ENCODE assay signal across 15 cellular contexts in the genomic region with DNA sequence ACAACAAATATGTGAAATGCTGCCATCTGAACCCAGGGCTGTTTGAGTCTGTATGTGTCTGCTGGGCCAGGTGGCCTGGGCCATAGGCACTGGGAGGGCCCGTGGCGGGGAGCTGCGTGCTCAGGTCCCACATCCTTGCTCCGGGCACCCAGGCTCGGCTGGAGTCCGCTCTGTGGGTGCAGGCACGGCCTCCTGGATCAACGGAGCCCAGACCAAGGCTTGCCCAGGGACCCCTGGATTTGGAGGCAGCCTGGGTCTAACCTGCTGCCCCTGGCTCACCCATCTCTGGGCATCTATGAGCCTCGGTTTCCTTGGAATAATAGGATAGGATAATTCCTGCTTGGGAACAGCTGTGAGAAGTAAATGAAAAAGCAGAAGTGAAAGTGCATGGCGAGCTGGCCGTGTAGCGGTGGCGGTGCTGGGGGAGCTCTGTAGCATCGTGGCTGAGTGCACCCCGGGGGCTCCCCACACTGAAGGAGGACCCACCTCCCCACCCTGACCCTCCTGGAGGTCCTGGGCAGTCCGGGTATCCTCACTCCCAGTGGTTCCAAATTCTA. TPM values are rescaled to one million over a fixed set of nuclear protein-coding genes. Genes with fewer than 3 reads are reported as not detected.
DNase-seq lines count a peak whose midpoint lies in the region; ATAC-seq and TF ChIP-seq lines count a peak whose summit lies in the region.
"Had no signal": no experiment of that assay in that cellular context is flagged by ENCODE, and none has a peak within 500 bp of the region (broad histone marks: within the 10 kb centered on the region; RNA-seq: fewer than 3 reads in every experiment).

No MANE protein-coding gene starts in this region.

- peak overlapping the region; percentile 52 for H3K27ac Mint-ChIP-seq in stimulated activated naive CD8-positive, alpha-beta T cell treated with anti-CD3 and anti-CD28 coated beads, Interleukin-15, Interleukin-2, amounts not matched to agents 100 ng/mL and 50 ng/mL, for 24 hours

- no peaks in the 10 kb centered on the region for H3K9me3 ChIP-seq in hepatocyte (ENCODE audit: low read depth)
- H3K9me3 ChIP-seq: heart left ventricle, ovary had no signal

- no peak overlapping the region for H3K4me3 ChIP-seq in hepatocyte
- H3K4me3 ChIP-seq: heart left ventricle, ovary had no signal

- H3K9me3 Mint-ChIP-seq in stimulated activated naive CD8-positive, alpha-beta T cell treated with anti-CD3 and anti-CD28 coated beads, Interleukin-15, Interleukin-2, amounts not matched to agents 100 ng/mL and 50 ng/mL, for 24 hours, result no peaks in the 10 kb centered on the region

- 91% methylated on average over 16 of the region's 16 CpGs for WGBS in hepatocyte (ENCODE audit: low lambda C conversion rate, missing lambda C conversion rate)

- H3K9me2 ChIP-seq in hepatocyte (replicated peaks; ENCODE audit: insufficient read depth), result no peaks in the 10 kb centered on the region

- H3K27ac ChIP-seq in hepatocyte, result peak overlapping the region; percentile 99
- H3K27ac ChIP-seq: brain microvascular endothelial cell, heart left ventricle, ovary had no signal

- no peak for TF ChIP-seq CTCF in hepatocyte (IDR thresholded peaks at IDR 0.05; ENCODE audit: poor library complexity)

- peak overlapping the region; percentile 62 for H3K4me2 ChIP-seq in hepatocyte

- H3K4me1 ChIP-seq in hepatocyte (ENCODE audit: insufficient read depth), result peaks cover 32% of the 10 kb centered on the region

- H4K20me1 ChIP-seq in hepatocyte (ENCODE audit: insufficient read depth, poor library complexity, severe bottlenecking), result no peaks in the 10 kb centered on the region

- H3K79me2 ChIP-seq in hepatocyte, result no peaks in the 10 kb centered on the region

- H3K36me3 ChIP-seq in hepatocyte (replicated peaks; ENCODE audit: insufficient read depth, low read depth), result no peaks in the 10 kb centered on the region
- H3K36me3 ChIP-seq: brain microvascular endothelial cell, heart left ventricle, ovary had no signal

- H3K27me3 Mint-ChIP-seq in stimulated activated naive CD8-positive, alpha-beta T cell treated with anti-CD3 and anti-CD28 coated beads, Interleukin-15, Interleukin-2, amounts not matched to agents 100 ng/mL and 50 ng/mL, for 24 hours, result no peaks in the 10 kb centered on the region

- no peak overlapping the region for H2AFZ ChIP-seq in hepatocyte

- no peaks in the 10 kb centered on the region for H3K27me3 ChIP-seq in hepatocyte
- H3K27me3 ChIP-seq: brain microvascular endothelial cell, ovary had no signal

- peaks cover 43% of the 10 kb centered on the region for H3K4me1 Mint-ChIP-seq in stimulated activated naive CD8-positive, alpha-beta T cell treated with anti-CD3 and anti-CD28 coated beads, Interleukin-15, Interleukin-2, amounts not matched to agents 100 ng/mL and 50 ng/mL, for 24 hours (ENCODE audit: low read depth)

- no peak for DNase-seq in stimulated activated naive CD8-positive, alpha-beta T cell treated with anti-CD3 and anti-CD28 coated beads, Interleukin-15, Interleukin-2, amounts not matched to agents 100 U/mL and 50 U/mL, for 24 hours
- DNase-seq in RPMI8226 (peak; percentile 85), hepatocyte (ENCODE audit: low spot score) (no peak), medulla oblongata (ENCODE audit: extremely low spot score) (no peak)
- DNase-seq: brain microvascular endothelial cell, left ventricle myocardium superior, NCI-H2081, ovary, T-helper 9 cell had no signal

- H3K36me3 Mint-ChIP-seq in stimulated activated naive CD8-positive, alpha-beta T cell treated with anti-CD3 and anti-CD28 coated beads, Interleukin-15, Interleukin-2, amounts not matched to agents 100 ng/mL and 50 ng/mL, for 24 hours (ENCODE audit: low read depth), result no peaks in the 10 kb centered on the region

- peak overlapping the region; percentile 20 for H3K4me3 Mint-ChIP-seq in stimulated activated naive CD8-positive, alpha-beta T cell treated with anti-CD3 and anti-CD28 coated beads, Interleukin-15, Interleukin-2, amounts not matched to agents 100 ng/mL and 50 ng/mL, for 24 hours

- ATAC-seq in stimulated activated naive CD8-positive, alpha-beta T cell treated with anti-CD3 and anti-CD28 coated beads, Interleukin-15, Interleukin-2, amounts not matched to agents 100 U/mL and 50 U/mL, for 24 hours, result no peak
- ATAC-seq in GM18909 (IDR thresholded peaks at IDR 0.05; ENCODE audit: poor library complexity, unreplicated experiment), result no peak
- ATAC-seq in HG03280 (IDR thresholded peaks at IDR 0.05; ENCODE audit: unreplicated experiment), result no peak
- ATAC-seq in GM21825 (IDR thresholded peaks at IDR 0.05; ENCODE audit: unreplicated experiment), result no peak
- ATAC-seq: heart left ventricle, left ventricle myocardium superior had no signal

RNA-seq across cellular contexts. Expression of a gene that starts 1.2 kb away (rescaled TPM):
- 24.8 and 29.8 TPM in 2 replicates for total RNA-seq in hepatocyte
- 16.3 and 28.3 TPM in 2 replicates for polyA plus RNA-seq in hepatocyte
- total RNA-seq: endothelial cell of umbilical vein had no signal
- polyA plus RNA-seq: endothelial cell of umbilical vein had no signal

RNA-seq across cellular contexts. Expression of a gene that starts 13.2 kb away (rescaled TPM):
- total RNA-seq in hepatocyte, result 9.5 and 13.0 TPM in 2 replicates
- 17.4 and 19.6 TPM in 2 replicates for polyA plus RNA-seq in hepatocyte

RNA-seq across cellular contexts. Expression of a gene that starts 59.6 kb away (rescaled TPM):
- 1.4 and 1.6 TPM in 2 replicates for total RNA-seq in hepatocyte
- polyA plus RNA-seq in hepatocyte, result 2.2 and 3.9 TPM in 2 replicates
